In genomic region chr20:4052139-4052480, GRCh38 we compare ENCODE assay signal across 2 cellular contexts.
TF ChIP-seq lines count a peak whose summit lies in the region.

No MANE protein-coding gene starts in this region.

TF ChIP-seq in SK-N-SH, 30 proteins besides CTCF, POLR2A, EP300 and RAD21 (continued from another document):
- TF ChIP-seq ZBTB33 (IDR thresholded peaks at IDR 0.05; ENCODE audit: borderline replicate concordance, low read depth), result no peak

TF ChIP-seq in SK-N-SH treated with all-trans-retinoic acid at 6 μM for 48 hours, 23 proteins besides CTCF, POLR2A, EP300 and RAD21 (continued from another document):
- no peak for TF ChIP-seq TSHZ2 (CRISPR knock-in tag; IDR thresholded peaks at IDR 0.05)
